In the genomic region with DNA sequence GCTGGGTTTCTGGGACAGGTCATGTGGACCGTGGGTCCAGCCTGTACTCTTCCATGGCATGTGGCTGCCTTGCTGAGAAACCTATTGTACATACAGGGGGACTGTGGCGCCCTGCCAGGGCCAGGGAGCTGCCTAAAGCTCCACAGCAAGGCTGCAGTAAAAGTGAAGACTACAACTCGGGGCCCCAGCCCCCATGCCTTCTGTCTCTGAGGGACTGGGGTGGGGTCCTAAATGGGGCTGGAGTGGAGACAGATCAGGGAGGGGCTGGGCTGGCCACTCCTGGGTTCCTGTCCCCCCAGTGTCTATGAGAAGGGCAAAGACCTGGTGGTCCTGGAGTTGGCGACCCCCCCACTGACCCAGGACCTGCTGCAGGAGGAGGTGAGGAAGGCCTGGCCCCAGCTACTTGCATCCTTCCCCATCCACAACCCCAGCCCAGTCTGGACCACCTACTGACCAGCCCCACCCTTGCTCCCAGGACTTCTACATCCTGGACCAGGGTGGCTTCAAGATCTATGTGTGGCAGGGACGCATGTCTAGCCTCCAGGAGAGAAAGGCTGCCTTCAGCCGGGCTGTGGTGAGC, we compare ENCODE assay signal across 10 cellular contexts. TPM values are rescaled to one million over a fixed set of nuclear protein-coding genes. Genes with fewer than 3 reads are reported as not detected.
A peak's percentile ranks its signal among the peaks of the same experiment; 100 is the strongest.
DNase-seq lines count a peak whose midpoint lies in the region; ATAC-seq and TF ChIP-seq lines count a peak whose summit lies in the region.
"Had no signal": no experiment of that assay in that cellular context is flagged by ENCODE, and none has a peak within 500 bp of the region (broad histone marks: within the 10 kb centered on the region; RNA-seq: fewer than 3 reads in every experiment).

No MANE protein-coding gene starts in this region.

- peak overlapping the region in 15 of 59 donors; percentile 37 to 66 (median 55) for H3K4me3 ChIP-seq in dorsolateral prefrontal cortex

- intact Hi-C loops in dorsolateral prefrontal cortex (cut with DNase I) = no loop called here

- no peak overlapping the region for H3K4me3 Mint-ChIP-seq in activated naive CD4-positive, alpha-beta T cell treated with anti-CD3 and anti-CD28 coated beads, Interleukin-2, amount 10 ng/mL, durations not matched to agents 7 days and 5 days
- H3K4me3 Mint-ChIP-seq in natural killer cell treated with Interleukin-12 subunit alpha and Interleukin-12 subunit beta and Interleukin-15 and Interleukin-18, amount 100 ng/mL, for 72 hours = peak overlapping the region; percentile 59

- CTCF ChIA-PET in activated naive CD4-positive, alpha-beta T cell treated with anti-CD3 and anti-CD28 coated beads, Interleukin-2, amount 10 ng/mL, durations not matched to agents 7 days and 5 days (lab: Charles Lee) = interaction anchor here (0.9 to 1.8 kb wide), 4 partner anchors 7 to 139 kb away, joined by 3 to 10 read pairs (median 4); partner anchors contain the start of gene ACAA1

- no peaks in the 10 kb centered on the region for H3K27me3 ChIP-seq in dorsolateral prefrontal cortex

- H3K36me3 Mint-ChIP-seq in activated naive CD4-positive, alpha-beta T cell treated with anti-CD3 and anti-CD28 coated beads, Interleukin-2, amount 10 ng/mL, durations not matched to agents 7 days and 5 days = peaks cover 34% of the 10 kb centered on the region
- H3K36me3 Mint-ChIP-seq in natural killer cell treated with Interleukin-12 subunit alpha and Interleukin-12 subunit beta and Interleukin-15 and Interleukin-18, amount 100 ng/mL, for 72 hours = peaks cover 8% of the 10 kb centered on the region

- H3K27ac ChIP-seq in dorsolateral prefrontal cortex = peak overlapping the region in 55 of 59 donors; percentile 18 to 95 (median 86)

- H3K27ac Mint-ChIP-seq in activated naive CD4-positive, alpha-beta T cell treated with anti-CD3 and anti-CD28 coated beads, Interleukin-2, amount 10 ng/mL, durations not matched to agents 7 days and 5 days = peak overlapping the region; percentile 93
- H3K27ac Mint-ChIP-seq in natural killer cell treated with Interleukin-12 subunit alpha and Interleukin-12 subunit beta and Interleukin-15 and Interleukin-18, amount 100 ng/mL, for 72 hours = peak overlapping the region; percentile 94 to 96

- peak; percentile 20 for DNase-seq in activated naive CD4-positive, alpha-beta T cell treated with anti-CD3 and anti-CD28 coated beads, Interleukin-2, amount 10 ng/mL, durations not matched to agents 7 days and 5 days
- no peak for DNase-seq in activated naive CD4-positive, alpha-beta T cell (lab: John Stamatoyannopoulos, UW)
- DNase-seq in dorsolateral prefrontal cortex (peak in 4 of 10 donors; percentile 33 to 48 (median 41)), ureter (ENCODE audit: low spot score) (peak; percentile 52), iPS-NIHi11 (ENCODE audit: low spot score) (no peak), GOT3 (lab: John Stamatoyannopoulos, UW) (no peak)
- no peak for DNase-seq in natural killer cell treated with Interleukin-12 subunit alpha and Interleukin-12 subunit beta and Interleukin-15 and Interleukin-18, amount 100 ng/mL, for 72 hours (ENCODE audit: low spot score)
- no peak for DNase-seq in central memory CD4-positive, alpha-beta T cell
- DNase-seq: hippocampal formation had no signal

- H3K9me3 Mint-ChIP-seq in activated naive CD4-positive, alpha-beta T cell treated with anti-CD3 and anti-CD28 coated beads, Interleukin-2, amount 10 ng/mL, durations not matched to agents 7 days and 5 days = no peaks in the 10 kb centered on the region
- no peaks in the 10 kb centered on the region for H3K9me3 Mint-ChIP-seq in natural killer cell treated with Interleukin-12 subunit alpha and Interleukin-12 subunit beta and Interleukin-15 and Interleukin-18, amount 100 ng/mL, for 72 hours

- no peak for ATAC-seq in natural killer cell treated with Interleukin-12 subunit alpha and Interleukin-12 subunit beta and Interleukin-15 and Interleukin-18, amount 100 ng/mL, for 72 hours

- no peaks in the 10 kb centered on the region for H3K27me3 Mint-ChIP-seq in activated naive CD4-positive, alpha-beta T cell treated with anti-CD3 and anti-CD28 coated beads, Interleukin-2, amount 10 ng/mL, durations not matched to agents 7 days and 5 days
- no peaks in the 10 kb centered on the region for H3K27me3 Mint-ChIP-seq in natural killer cell treated with Interleukin-12 subunit alpha and Interleukin-12 subunit beta and Interleukin-15 and Interleukin-18, amount 100 ng/mL, for 72 hours

- peaks cover 61% of the 10 kb centered on the region for H3K4me1 Mint-ChIP-seq in activated naive CD4-positive, alpha-beta T cell treated with anti-CD3 and anti-CD28 coated beads, Interleukin-2, amount 10 ng/mL, durations not matched to agents 7 days and 5 days
- H3K4me1 Mint-ChIP-seq in natural killer cell treated with Interleukin-12 subunit alpha and Interleukin-12 subunit beta and Interleukin-15 and Interleukin-18, amount 100 ng/mL, for 72 hours (ENCODE audit: low read depth in 2 of 2) = peaks cover 46 to 56% of the 10 kb centered on the region in 2 donors

- TF ChIP-seq CTCF in dorsolateral prefrontal cortex (IDR thresholded peaks at IDR 0.05 in 54 of 56, conservative IDR thresholded peaks at IDR 0.05 in 2 of 56; ENCODE audit: low read depth in 1 of 56, partially characterized antibody in 56 of 56) = no peak

RNA-seq across cellular contexts. Expression of gene VILL, which starts 7.3 kb away (rescaled TPM):
- total RNA-seq in dorsolateral prefrontal cortex = 10 to 100 TPM in 83 of 120 experiments, 1 to 10 TPM in 37; 5.7 to 23.5 (median 11.1) TPM
- 10 to 100 TPM in 1 of 2 donors, 1 to 10 TPM in 1; 8.2 to 16.9 TPM for total RNA-seq in natural killer cell treated with Interleukin-12 subunit alpha and Interleukin-12 subunit beta and Interleukin-15 and Interleukin-18, amount 100 ng/mL, for 72 hours
- total RNA-seq in ureter = 46.4 TPM

RNA-seq across cellular contexts. Expression of gene PLCD1, which starts 31.6 kb away (rescaled TPM):
- total RNA-seq in dorsolateral prefrontal cortex (10 to 100 TPM; 16.3 to 64.5 (median 29.4) TPM), ureter (93.5 TPM)
- 1 to 10 TPM; 5.8 to 7.7 TPM for total RNA-seq in natural killer cell treated with Interleukin-12 subunit alpha and Interleukin-12 subunit beta and Interleukin-15 and Interleukin-18, amount 100 ng/mL, for 72 hours

RNA-seq across cellular contexts. Expression of gene DLEC1, which starts 41.1 kb away (rescaled TPM):
- total RNA-seq in dorsolateral prefrontal cortex = 10 to 100 TPM in 1 of 120 experiments, 1 to 10 TPM in 102, under 1 TPM in 17; 0.73 to 13.1 (median 2.2) TPM
- total RNA-seq in natural killer cell treated with Interleukin-12 subunit alpha and Interleukin-12 subunit beta and Interleukin-15 and Interleukin-18, amount 100 ng/mL, for 72 hours = under 1 TPM; 0.25 to 0.52 TPM
- 5.6 TPM for total RNA-seq in ureter
- total RNA-seq: SK-MEL-5 had no signal

Comparison
In these comparisons a context has a peak if more than half of its experiments do, and no peak if none do; other contexts are left out.
1. DNase-seq: peak in activated naive CD4-positive, alpha-beta T cell treated with anti-CD3 and anti-CD28 coated beads, Interleukin-2, amount 10 ng/mL, durations not matched to agents 7 days and 5 days (single experiment) and ureter (single experiment); none in activated naive CD4-positive, alpha-beta T cell (0 of 4), natural killer cell treated with Interleukin-12 subunit alpha and Interleukin-12 subunit beta and Interleukin-15 and Interleukin-18, amount 100 ng/mL, for 72 hours (single experiment), iPS-NIHi11 (single experiment), central memory CD4-positive, alpha-beta T cell (single experiment) and GOT3 (single experiment).